ENCODE assay signal across 10 cellular contexts in genomic region chr2:85503611-85504433, GRCh38. TPM values are rescaled to one million over a fixed set of nuclear protein-coding genes. Genes with fewer than 3 reads are reported as not detected.
DNase-seq lines count a peak whose midpoint lies in the region; ATAC-seq and TF ChIP-seq lines count a peak whose summit lies in the region.
"Had no signal": no experiment of that assay in that cellular context is flagged by ENCODE, and none has a peak within 500 bp of the region (broad histone marks: within the 10 kb centered on the region; RNA-seq: fewer than 3 reads in every experiment).

No MANE protein-coding gene starts in this region.

- H3K79me2 ChIP-seq in PC-3 (ENCODE audit: low read length) (peaks cover 7% of the 10 kb centered on the region), osteoblast (ENCODE audit: insufficient read depth, low read length) (no peaks in the 10 kb centered on the region)

- H3K9me3 Mint-ChIP-seq in mesothelial cell of epicardium = peaks cover 7% of the 10 kb centered on the region

- no peak for TF ChIP-seq POLR2A in erythroblast (IDR thresholded peaks at IDR 0.05; ENCODE audit: low read length)

- H3K27ac ChIP-seq in PC-3 (ENCODE audit: low read length) (peak overlapping the region; percentile 89), osteoblast (ENCODE audit: low read depth, low read length) (peak overlapping the region; percentile 79)

- H3K27ac Mint-ChIP-seq in mesothelial cell of epicardium = no peak overlapping the region

- DNase-seq in Daoy (ENCODE audit: low read depth) (peak; percentile 55), PC-3 (peak; percentile 58), erythroblast (lab: John Stamatoyannopoulos, UW) (peak; percentile 60 to 62), osteoblast (ENCODE audit: insufficient read length, low spot score, missing footprints) (no peak), NCI-H2227 (lab: John Stamatoyannopoulos, UW; ENCODE audit: unreplicated experiment) (no peak), activated gamma-delta T cell (lab: John Stamatoyannopoulos, UW) (no peak), mesothelial cell of epicardium (ENCODE audit: low spot score in 2 of 2, unreplicated experiment in 2 of 2) (no peak), HuH-7 (ENCODE audit: low spot score) (no peak)
- DNase-seq: activated effector memory CD4-positive, alpha-beta T cell treated with Interleukin-2 at 50 U/mL for 16 hours; NCI-H526 had no signal

- H3K27me3 ChIP-seq in PC-3 (ENCODE audit: low read length) = no peaks in the 10 kb centered on the region
- H3K27me3 ChIP-seq in osteoblast (ENCODE audit: insufficient read depth, low read length) = no peaks in the 10 kb centered on the region

- no TSS peak for BruUV-seq in PC-3 (replicated peaks; lab: Mats Ljungman, UMichigan)

- H3K9ac ChIP-seq in PC-3 (ENCODE audit: low read length) = peak overlapping the region; percentile 50

- H3K36me3 Mint-ChIP-seq in mesothelial cell of epicardium = no peaks in the 10 kb centered on the region

- peaks cover 8% of the 10 kb centered on the region for H3F3A ChIP-seq in PC-3 (ENCODE audit: low read length, unreplicated experiment)

- POLR2A ChIA-PET in PC-3 (lab: Charles Lee; ENCODE audit: unreplicated experiment) = interaction anchor here (1.1 to 1.8 kb wide), 2 partner anchors 36 to 46 kb away, joined by 3 to 27 read pairs; partner anchors contain the start of gene MAT2A

- no peak overlapping the region for H3K4me3 Mint-ChIP-seq in mesothelial cell of epicardium

- H3K36me3 ChIP-seq in PC-3 (ENCODE audit: low read depth, low read length) (no peaks in the 10 kb centered on the region), osteoblast (ENCODE audit: insufficient read depth, low read length) (no peaks in the 10 kb centered on the region)

- H3K9me3 ChIP-seq in PC-3 (ENCODE audit: low read length) (no peaks in the 10 kb centered on the region), osteoblast (ENCODE audit: low read depth, low read length) (no peaks in the 10 kb centered on the region)

- H3K4me1 ChIP-seq in PC-3 (ENCODE audit: insufficient read depth, low read length) (peaks cover 50% of the 10 kb centered on the region), osteoblast (ENCODE audit: insufficient read depth, low read length) (peaks cover 48% of the 10 kb centered on the region)

- CTCF ChIA-PET in PC-3 (lab: Charles Lee) = no interaction called here

- peaks cover 14% of the 10 kb centered on the region for H3K4me1 Mint-ChIP-seq in mesothelial cell of epicardium

- H3K9me2 ChIP-seq in PC-3 (replicated peaks; ENCODE audit: low read length) = no peaks in the 10 kb centered on the region

- H3K4me3 ChIP-seq in PC-3 (ENCODE audit: low read length) (no peak overlapping the region), osteoblast (ENCODE audit: insufficient read depth, low read length) (no peak overlapping the region)

- intact Hi-C loops in PC-3 (cut with micrococcal nuclease) = no loop called here

- H3K4me2 ChIP-seq in PC-3 (ENCODE audit: low read length) = peak overlapping the region; percentile 6
- H3K4me2 ChIP-seq in osteoblast (ENCODE audit: insufficient read depth, low read length) = no peak overlapping the region

- H2AFZ ChIP-seq in PC-3 (ENCODE audit: low read length) (no peak overlapping the region), osteoblast (ENCODE audit: low read length) (peak overlapping the region; percentile 49)

- TF ChIP-seq CTCF in PC-3 (conservative IDR thresholded peaks at IDR 0.05; ENCODE audit: low read depth, low read length) (no peak), osteoblast (IDR thresholded peaks at IDR 0.05; ENCODE audit: extremely low read depth, low read depth, low read length) (no peak), mesothelial cell of epicardium (IDR thresholded peaks at IDR 0.05; ENCODE audit: unreplicated experiment) (no peak)

- no peaks in the 10 kb centered on the region for H3K27me3 Mint-ChIP-seq in mesothelial cell of epicardium (ENCODE audit: low read depth)

- ATAC-seq in PC-3 = no peak

- H4K20me1 ChIP-seq in PC-3 (ENCODE audit: low read length) = no peaks in the 10 kb centered on the region
- H4K20me1 ChIP-seq in osteoblast (ENCODE audit: insufficient read depth, low read length) = no peaks in the 10 kb centered on the region

RNA-seq across cellular contexts. Expression of gene MAT2A, which starts 35.1 kb away (rescaled TPM):
- 55.8 and 63.8 TPM in 2 replicates for total RNA-seq in Daoy (2014; rRNA removed; shearing (Covaris generic))
- total RNA-seq in PC-3 (2014; rRNA removed) = 304 and 309 TPM in 2 replicates
- total RNA-seq in osteoblast = 124 and 142 TPM in 2 replicates
- total RNA-seq in mesothelial cell of epicardium = 263 to 274 TPM (median 271 TPM) in 3 replicates

RNA-seq across cellular contexts. Expression of gene GGCX, which starts 57.5 kb away (rescaled TPM):
- 23.3 and 60.0 TPM in 2 replicates for total RNA-seq in Daoy (2014; rRNA removed; shearing (Covaris generic))
- total RNA-seq in PC-3 (2014; rRNA removed) (34.8 and 46.7 TPM in 2 replicates), osteoblast (40.9 and 52.5 TPM in 2 replicates), mesothelial cell of epicardium (57.4 to 58.2 TPM (median 57.7 TPM) in 3 replicates)

Comparison
In these comparisons a context has a peak if more than half of its experiments do, and no peak if none do; other contexts are left out.
1. DNase-seq: peak in Daoy (single experiment), PC-3 (single experiment) and erythroblast (2 of 2); none in osteoblast (single experiment), NCI-H2227 (single experiment), activated gamma-delta T cell (single experiment), mesothelial cell of epicardium (0 of 2) and HuH-7 (single experiment).